Comparison of ENCODE assay signal across 1 cellular context in the genomic region with DNA sequence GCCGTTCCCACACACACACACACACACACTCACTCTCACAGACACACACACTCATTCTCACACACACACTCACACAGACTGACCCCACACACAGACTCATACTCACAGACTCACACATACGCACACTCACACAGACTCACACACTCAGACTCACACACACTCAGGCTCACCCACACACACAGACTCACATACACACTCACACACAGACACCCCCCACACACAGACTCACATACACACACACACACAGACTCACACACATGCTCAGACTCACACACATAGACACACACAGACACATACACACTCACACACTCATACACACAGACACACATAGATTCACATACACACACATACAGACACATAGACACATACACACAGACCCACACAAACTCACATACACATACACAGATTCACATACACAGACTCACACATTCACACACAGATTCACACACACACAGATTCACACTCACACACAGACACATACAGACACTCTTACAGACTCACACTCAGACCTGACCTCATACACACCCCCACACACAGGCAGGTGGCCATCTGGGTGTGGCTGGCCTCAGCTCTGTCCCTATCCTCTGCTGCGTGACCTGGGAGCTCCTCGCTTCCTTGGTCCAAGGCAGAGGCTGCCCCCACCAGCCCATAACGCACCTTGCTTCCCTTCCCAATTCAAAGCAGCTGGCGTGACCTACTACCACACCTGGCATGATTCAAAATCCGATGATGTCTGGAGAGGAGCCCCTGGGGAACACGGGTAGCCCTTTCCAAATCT.
A peak's percentile ranks its signal among the peaks of the same experiment; 100 is the strongest.
TF ChIP-seq lines count a peak whose summit lies in the region.

No MANE protein-coding gene starts in this region.

TF ChIP-seq in GM12878, 131 proteins besides CTCF, POLR2A, EP300 and RAD21 (continued from another document):
- TF ChIP-seq BCL3 (IDR thresholded peaks at IDR 0.05; ENCODE audit: borderline replicate concordance, insufficient read depth, low read depth, low read length, poor library complexity, severe bottlenecking) (peak; percentile 38), TARDBP (IDR thresholded peaks at IDR 0.05; ENCODE audit: borderline replicate concordance) (no peak), SMAD5 (IDR thresholded peaks at IDR 0.05; ENCODE audit: low read depth) (no peak), ETV6 (conservative IDR thresholded peaks at IDR 0.05 in 1 of 2, IDR thresholded peaks at IDR 0.05 in 1 of 2; ENCODE audit: borderline replicate concordance in 1 of 2, low read depth in 1 of 2) (no peak), IKZF2 (IDR thresholded peaks at IDR 0.05) (no peak)
- TF ChIP-seq, protein P1, sequence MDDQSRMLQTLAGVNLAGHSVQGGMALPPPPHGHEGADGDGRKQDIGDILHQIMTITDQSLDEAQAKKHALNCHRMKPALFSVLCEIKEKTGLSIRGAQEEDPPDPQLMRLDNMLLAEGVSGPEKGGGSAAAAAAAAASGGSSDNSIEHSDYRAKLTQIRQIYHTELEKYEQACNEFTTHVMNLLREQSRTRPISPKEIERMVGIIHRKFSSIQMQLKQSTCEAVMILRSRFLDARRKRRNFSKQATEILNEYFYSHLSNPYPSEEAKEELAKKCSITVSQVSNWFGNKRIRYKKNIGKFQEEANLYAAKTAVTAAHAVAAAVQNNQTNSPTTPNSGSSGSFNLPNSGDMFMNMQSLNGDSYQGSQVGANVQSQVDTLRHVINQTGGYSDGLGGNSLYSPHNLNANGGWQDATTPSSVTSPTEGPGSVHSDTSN (IDR thresholded peaks at IDR 0.05; ENCODE audit: insufficient replicate concordance, low read depth, low read length) = no peak
